In genomic region chr2:65231892-65232477, GRCh38 we compare ENCODE assay signal across 9 cellular contexts. TPM values are rescaled to one million over a fixed set of nuclear protein-coding genes. Genes with fewer than 3 reads are reported as not detected.
DNase-seq lines count a peak whose midpoint lies in the region; ATAC-seq, FAIRE-seq and TF ChIP-seq lines count a peak whose summit lies in the region.
"Had no signal": no experiment of that assay in that cellular context is flagged by ENCODE, and none has a peak within 500 bp of the region (broad histone marks: within the 10 kb centered on the region; RNA-seq: fewer than 3 reads in every experiment).

No MANE protein-coding gene starts in this region.

- TF ChIP-seq POLR2A in HepG2 (IDR thresholded peaks at IDR 0.05; ENCODE audit: insufficient read depth in 1 of 2, low read depth in 2 of 2, low read length in 2 of 2) (0 out of 4 replicates have a peak, but pooled peaks of 1 of the 2 experiments have one; percentile 17), right lobe of liver (IDR thresholded peaks at IDR 0.05) (no peak)

- no peaks in the 10 kb centered on the region for H3K27me3 Mint-ChIP-seq in type B pancreatic cell

- H3K9ac ChIP-seq in HepG2 (ENCODE audit: insufficient read depth, low read depth, low read length) = no peak overlapping the region

- H3K36me3 ChIP-seq in HepG2 (replicated peaks in 1 of 2; ENCODE audit: control insufficient read depth in 1 of 2, insufficient read depth in 2 of 2, low read length in 2 of 2) (peaks cover 3 to 11% of the 10 kb centered on the region in 2 experiments; a peak in 4 of 5 replicates), right lobe of liver (peaks cover 0 to 3% (median 0%) of the 10 kb centered on the region in 4 donors)

- peaks cover 87% of the 10 kb centered on the region for H3K79me2 ChIP-seq in HepG2 (ENCODE audit: insufficient read depth, low read length)

- in situ Hi-C loops in HepG2 (cut with HindIII; ENCODE audit: extremely low pct_ligation_motif_present, low pct_unique_long_range_greater_than_20kb) = no loop called here

- no peak for TF ChIP-seq EP300 in HepG2 (IDR thresholded peaks at IDR 0.05; ENCODE audit: low read depth in 2 of 2, low read length in 2 of 2)
- TF ChIP-seq EP300 in HepG2 (CRISPR knock-in tag; IDR thresholded peaks at IDR 0.05; ENCODE audit: borderline replicate concordance) = no peak

- H4K20me1 ChIP-seq in HepG2 (ENCODE audit: insufficient read depth, low read length) = peaks cover 10% of the 10 kb centered on the region

- H2AFZ ChIP-seq in HepG2 (ENCODE audit: low read length) = no peak overlapping the region

- no peak for TF ChIP-seq CTCF in HepG2 (CRISPR knock-in tag; IDR thresholded peaks at IDR 0.05)
- no peak for TF ChIP-seq CTCF in right lobe of liver (IDR thresholded peaks at IDR 0.05)
- no peak for TF ChIP-seq CTCF in WI38 (IDR thresholded peaks at IDR 0.05; ENCODE audit: low read depth, low read length)
- TF ChIP-seq CTCF in type B pancreatic cell (conservative IDR thresholded peaks at IDR 0.05) = no peak

- H3K27ac Mint-ChIP-seq in type B pancreatic cell = peak overlapping the region; percentile 52

- 92% methylated on average over 8 of the region's 8 CpGs for WGBS in HepG2 (ENCODE audit: low lambda C conversion rate)
- 68% methylated on average over 8 of the region's 8 CpGs for WGBS in right lobe of liver (ENCODE audit: insufficient coverage, low coverage, low lambda C conversion rate, missing lambda C conversion rate)

- peaks cover 22% of the 10 kb centered on the region for H3K4me1 Mint-ChIP-seq in type B pancreatic cell (ENCODE audit: unreplicated experiment)

- no peak for FAIRE-seq in HepG2 (lab: Jason Lieb, UNC)

- POLR2A ChIA-PET in HepG2 (lab: Yijun Ruan, JAX) = no interaction called here

- BruUV-seq in HepG2 (replicated peaks; lab: Mats Ljungman, UMichigan) = no TSS peak

- intact Hi-C loops in HepG2 (cut with micrococcal nuclease; ENCODE audit: unreplicated experiment) (no loop called here), right lobe of liver (cut with DNase I) (no loop called here)

- DNase-seq in HepG2 (ENCODE audit: low spot score) (no peak), right lobe of liver (no peak), fibroblast of the conjunctiva (ENCODE audit: low read depth) (peak; percentile 65), type B pancreatic cell (ENCODE audit: extremely low spot score, unreplicated experiment) (no peak), DMS153 treated with DMSO at 0.1 percent for 48 hours (lab: John Stamatoyannopoulos, UW; ENCODE audit: unreplicated experiment) (no peak), hippocampal formation (lab: John Stamatoyannopoulos, UW) (no peak), nucleus accumbens (lab: John Stamatoyannopoulos, UW) (no peak)
- DNase-seq: gastrocnemius medialis had no signal

- H3K36me3 Mint-ChIP-seq in type B pancreatic cell = peaks cover 7% of the 10 kb centered on the region

- H3K9me3 ChIP-seq in HepG2 (ENCODE audit: low read length) (no peaks in the 10 kb centered on the region), right lobe of liver (no peaks in the 10 kb centered on the region)
- H3K9me3 ChIP-seq: gastrocnemius medialis had no signal

- no peak overlapping the region for H3K4me3 ChIP-seq in HepG2 (replicated peaks in 1 of 3; ENCODE audit: insufficient read depth in 1 of 3, low read depth in 2 of 3, low read length in 3 of 3)
- no peak overlapping the region for H3K4me3 ChIP-seq in right lobe of liver
- H3K4me3 ChIP-seq in WI38 (ENCODE audit: low read depth, low read length) = peak overlapping the region; percentile 6; the same call in 1 of the 2 replicates
- H3K4me3 ChIP-seq: gastrocnemius medialis had no signal

- no peak overlapping the region for H3K27ac ChIP-seq in HepG2 (ENCODE audit: extremely low read length, insufficient read depth, low read length)
- H3K27ac ChIP-seq in right lobe of liver = no peak overlapping the region

- H3K9me3 Mint-ChIP-seq in type B pancreatic cell = no peaks in the 10 kb centered on the region

- CTCF ChIA-PET in HepG2 (lab: Yijun Ruan, JAX; ENCODE audit: low intra/inter-chr PET ratio, low total read pairs) = no interaction called here

- no peak for TF ChIP-seq RAD21 in HepG2 (CRISPR knock-in tag; IDR thresholded peaks at IDR 0.05)

- ATAC-seq in HepG2 (no peak), right lobe of liver (no peak)
- ATAC-seq: gastrocnemius medialis had no signal

- H3K4me2 ChIP-seq in HepG2 (ENCODE audit: low read depth, low read length) = 0 out of 2 replicates have a peak overlapping the region, but pooled peaks have one; percentile 26

- H3K4me3 Mint-ChIP-seq in type B pancreatic cell = no peak overlapping the region

- H3K4me1 ChIP-seq in HepG2 (ENCODE audit: insufficient read depth, low read length) = peaks cover 29% of the 10 kb centered on the region
- peaks cover 0 to 9% (median 3%) of the 10 kb centered on the region in 4 donors for H3K4me1 ChIP-seq in right lobe of liver

- H3K27me3 ChIP-seq in HepG2 (ENCODE audit: control insufficient read depth in 1 of 2, insufficient read depth in 2 of 2, low read length in 2 of 2) (peaks cover 0 to 3% of the 10 kb centered on the region in 2 experiments; a peak in 1 of 5 replicates), right lobe of liver (no peaks in the 10 kb centered on the region)
- H3K27me3 ChIP-seq: gastrocnemius medialis had no signal

TF ChIP-seq in HepG2, 621 proteins besides CTCF, POLR2A, EP300 and RAD21:
- no peak for TF ChIP-seq PRPF4 (IDR thresholded peaks at IDR 0.05; ENCODE audit: low read depth, low read length, poor library complexity, severe bottlenecking)
- TF ChIP-seq JUN (CRISPR knock-in tag; IDR thresholded peaks at IDR 0.05) = no peak
- TF ChIP-seq RBFOX2 (IDR thresholded peaks at IDR 0.05; ENCODE audit: low read depth, low read length) = 0 out of 2 replicates have a peak, but pooled peaks have one; percentile 19
- 0 out of 2 replicates have a peak, but pooled peaks have one; percentile 42 for TF ChIP-seq RFX5 (IDR thresholded peaks at IDR 0.05; ENCODE audit: low read depth, low read length)
- 0 out of 2 replicates have a peak, but pooled peaks have one; percentile 22 for TF ChIP-seq ZFY (CRISPR knock-in tag; IDR thresholded peaks at IDR 0.05)
- no peak for TF ChIP-seq ISX (CRISPR knock-in tag; conservative IDR thresholded peaks at IDR 0.05)
TF ChIP-seq in HepG2: peak in this region for 3.

RNA-seq across cellular contexts. Expression of gene ACTR2, which starts 4.4 kb away (rescaled TPM):
- 100 and 211 TPM in 2 replicates for total RNA-seq in HepG2 (2016; rRNA removed; fragmentation: Illumina TruSeq; extraction: Trizol)
- total RNA-seq in HepG2 (2016; cell fraction: cytosol; rRNA removed; fragmentation: Illumina TruSeq; extraction: Trizol; ENCODE audit: low read depth) = 13.3 and 14.6 TPM in 2 replicates
- total RNA-seq in HepG2 (2016; cell fraction: insoluble cytoplasmic fraction; rRNA removed; fragmentation: Illumina TruSeq; extraction: Trizol) = 102 and 212 TPM in 2 replicates
- total RNA-seq in HepG2 (2016; cell fraction: membrane; rRNA removed; fragmentation: Illumina TruSeq; extraction: Trizol) = 43.2 and 50.9 TPM in 2 replicates
- total RNA-seq in HepG2 (2016; cell fraction: nucleus; rRNA removed; fragmentation: Illumina TruSeq; extraction: Trizol) = 65.3 and 72.8 TPM in 2 replicates
- polyA plus RNA-seq in HepG2 (2011; rRNA removed) = 47.2 and 51.2 TPM in 2 replicates
- 21.5 and 40.8 TPM in 2 replicates for polyA plus RNA-seq in HepG2 (2011; cell fraction: cytosol; rRNA removed)
- 9.5 and 18.1 TPM in 2 replicates for polyA plus RNA-seq in HepG2 (2011; cell fraction: nucleus; rRNA removed)
- 133 and 175 TPM in 2 replicates for polyA plus RNA-seq in HepG2 (2012)
- 9.2 and 11.1 TPM in 2 replicates for polyA plus RNA-seq in HepG2 (2016; cell fraction: cytosol; fragmentation: Illumina TruSeq; extraction: Trizol; ENCODE audit: low read depth)
- polyA plus RNA-seq in HepG2 (2016; cell fraction: insoluble cytoplasmic fraction; fragmentation: Illumina TruSeq; extraction: Trizol; ENCODE audit: low read depth) = 284 and 307 TPM in 2 replicates
- 36.0 and 43.6 TPM in 2 replicates for polyA plus RNA-seq in HepG2 (2016; cell fraction: membrane; fragmentation: Illumina TruSeq; extraction: Trizol; ENCODE audit: low read depth)
- polyA plus RNA-seq in HepG2 (2016; cell fraction: nucleus; fragmentation: Illumina TruSeq; extraction: Trizol; ENCODE audit: insufficient read depth, low read depth) = 111 and 115 TPM in 2 replicates
- polyA minus RNA-seq in HepG2 (2011; rRNA and poly(A)+ RNA removed; ENCODE audit: low replicate concordance) = 23.0 and 24.6 TPM in 2 replicates
- 84.2 and 88.6 TPM in 2 replicates for polyA minus RNA-seq in HepG2 (2011; cell fraction: cytosol; rRNA and poly(A)+ RNA removed)
- polyA minus RNA-seq in HepG2 (2011; cell fraction: nucleus; rRNA and poly(A)+ RNA removed) = 34.8 and 35.1 TPM in 2 replicates
- 100 to 1,000 TPM in 1 of 6 experiments, 10 to 100 TPM in 5; 42.9 to 114 (median 69.8) TPM for total RNA-seq in right lobe of liver
- total RNA-seq in type B pancreatic cell (ENCODE audit: low replicate concordance) = 188 and 222 TPM in 2 replicates
